ENCODE assay signal across 18 cellular contexts in genomic region chr5:111366388-111366787, GRCh38.
"Had no signal": no experiment of that assay in that cellular context is flagged by ENCODE, and none has a peak within 500 bp of the region (broad histone marks: within the 10 kb centered on the region; RNA-seq: fewer than 3 reads in every experiment).

No MANE protein-coding gene starts in this region.

- H3K27ac Mint-ChIP-seq: activated CD8-positive, alpha-beta memory T cell treated with anti-CD3 and anti-CD28 coated beads, Interleukin-2, amount 10 ng/mL, durations not matched to agents 7 days and 5 days; activated naive CD4-positive, alpha-beta T cell treated with anti-CD3 and anti-CD28 coated beads, Interleukin-2, amount 50 U/mL, for 24 hours; activated T-cell treated with anti-CD3 and anti-CD28 coated beads, Interleukin-2, amount 50 U/mL, for 24 hours; activated T-helper 1 cell treated with anti-CD3 and anti-CD28 coated beads, Interleukin-12 subunit alpha, Interleukin-12 subunit beta, Interleukin-2, Interleukin-4 antibody, amounts not matched to agents 30 ng/mL and 10 ng/mL and 1 ng/mL, durations not matched to agents 14 hours and 24 hours and 36 hours had no signal

- DNase-seq: activated CD4-positive, alpha-beta T cell treated with anti-CD3 and anti-CD28 coated beads for 48 hours; activated CD4-positive, alpha-beta T cell treated with anti-CD3 and anti-CD28 coated beads, Interleukin-2, amount 50 U/mL, for 4 hours; activated CD8-positive, alpha-beta memory T cell treated with anti-CD3 and anti-CD28 coated beads, Interleukin-2, amount 10 ng/mL, durations not matched to agents 7 days and 5 days; activated effector memory CD4-positive, alpha-beta T cell treated with Interleukin-2 at 50 U/mL for 16 hours; activated naive CD4-positive, alpha-beta T cell; activated T-cell treated with anti-CD3 and anti-CD28 coated beads, Interleukin-2, amount 50 U/mL, for 24 hours; aorta; central memory CD4-positive, alpha-beta T cell; Karpas-422; NCI-H1417 treated with DMSO at 0.1 percent for 48 hours; NCI-H1694 treated with DMSO at 0.1 percent for 48 hours; NCI-H2029 treated with DMSO at 0.1 percent for 48 hours; NCI-H446; SHP77 treated with DMSO at 0.1 percent for 48 hours had no signal

- H3K4me3 ChIP-seq: K562 had no signal

- H3K9me3 Mint-ChIP-seq: activated naive CD4-positive, alpha-beta T cell treated with anti-CD3 and anti-CD28 coated beads, Interleukin-2, amount 50 U/mL, for 24 hours; activated T-cell treated with anti-CD3 and anti-CD28 coated beads, Interleukin-2, amount 50 U/mL, for 24 hours had no signal

- H3K4me3 Mint-ChIP-seq: activated CD8-positive, alpha-beta memory T cell treated with anti-CD3 and anti-CD28 coated beads, Interleukin-2, amount 10 ng/mL, durations not matched to agents 7 days and 5 days; activated naive CD4-positive, alpha-beta T cell treated with anti-CD3 and anti-CD28 coated beads, Interleukin-2, amount 50 U/mL, for 24 hours; activated T-cell treated with anti-CD3 and anti-CD28 coated beads, Interleukin-2, amount 50 U/mL, for 24 hours; activated T-helper 1 cell treated with anti-CD3 and anti-CD28 coated beads, Interleukin-12 subunit alpha, Interleukin-12 subunit beta, Interleukin-2, Interleukin-4 antibody, amounts not matched to agents 30 ng/mL and 10 ng/mL and 1 ng/mL, durations not matched to agents 14 hours and 24 hours and 36 hours had no signal

- ATAC-seq: activated CD4-positive, CD25-positive, alpha-beta regulatory T cell treated with anti-CD3 and anti-CD28 coated beads, Interleukin-2, amount 50 U/mL, for 24 hours; activated CD8-positive, alpha-beta memory T cell treated with anti-CD3 and anti-CD28 coated beads, Interleukin-2, amount 10 ng/mL, durations not matched to agents 7 days and 5 days; K562 had no signal

- H3K27me3 Mint-ChIP-seq: activated CD8-positive, alpha-beta memory T cell treated with anti-CD3 and anti-CD28 coated beads, Interleukin-2, amount 10 ng/mL, durations not matched to agents 7 days and 5 days; activated naive CD4-positive, alpha-beta T cell treated with anti-CD3 and anti-CD28 coated beads, Interleukin-2, amount 50 U/mL, for 24 hours; activated T-cell treated with anti-CD3 and anti-CD28 coated beads, Interleukin-2, amount 50 U/mL, for 24 hours had no signal
